11 cellular contexts compared by ENCODE assay signal in the genomic region with DNA sequence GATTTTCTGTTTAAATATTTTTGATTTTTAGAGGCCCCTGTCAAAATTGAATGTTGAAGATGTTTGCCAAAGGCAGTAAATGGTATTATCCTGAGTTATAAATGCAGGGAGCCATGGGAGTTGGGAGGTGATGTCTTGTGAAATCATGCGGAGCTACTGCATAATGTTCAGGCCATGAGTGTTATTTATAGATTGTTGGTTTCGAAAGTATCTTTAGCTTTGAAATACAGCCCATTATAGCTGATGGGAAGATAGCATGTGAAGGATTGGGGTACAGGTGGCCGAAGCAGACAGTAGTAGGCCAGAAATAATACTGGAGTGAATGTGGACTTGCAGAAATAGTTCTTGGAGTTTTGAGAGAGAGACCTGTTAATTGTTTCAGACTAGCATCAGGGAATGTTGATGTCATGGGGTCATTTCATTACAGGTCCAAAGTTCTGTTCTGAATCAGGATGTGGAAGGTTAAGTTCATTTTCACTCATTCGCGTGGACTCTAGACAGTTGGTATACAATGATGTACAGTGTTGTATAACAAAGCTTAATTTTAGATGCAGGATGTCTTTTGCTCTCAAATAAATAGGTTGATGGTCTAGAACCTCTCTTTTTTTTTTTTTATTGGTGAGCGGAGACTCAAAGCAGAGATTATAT. TPM values are rescaled to one million over a fixed set of nuclear protein-coding genes. Genes with fewer than 3 reads are reported as not detected.
A peak's percentile ranks its signal among the peaks of the same experiment; 100 is the strongest.
DNase-seq lines count a peak whose midpoint lies in the region; ATAC-seq and TF ChIP-seq lines count a peak whose summit lies in the region.
"Had no signal": no experiment of that assay in that cellular context is flagged by ENCODE, and none has a peak within 500 bp of the region (broad histone marks: within the 10 kb centered on the region; RNA-seq: fewer than 3 reads in every experiment).

No MANE protein-coding gene starts in this region.

- H3K27me3 ChIP-seq in spleen (replicated peaks in 1 of 7), result no peaks in the 10 kb centered on the region

- DNase-seq in T-helper 2 cell treated with Interferon-gamma antibody and Interleukin-4, amounts not matched to agents 5 μg/mL and 100 μg/mL, for 36 hours (ENCODE audit: low spot score), result no peak
- no peak for DNase-seq in T-helper 2 cell
- DNase-seq in activated T-helper 1 cell treated with anti-CD3 and anti-CD28 coated beads, Interleukin-12 subunit alpha, Interleukin-12 subunit beta, Interleukin-2, Interleukin-4 antibody, amounts not matched to agents 30 ng/mL and 10 ng/mL and 1 ng/mL, durations not matched to agents 14 hours and 24 hours and 36 hours (ENCODE audit: low spot score), result no peak
- no peak for DNase-seq in immature natural killer cell
- DNase-seq in spleen, result no peak
- DNase-seq in HuH-7.5 (ENCODE audit: low spot score), result no peak
- no peak for DNase-seq in DMS114 treated with DMSO at 0.1 percent for 48 hours (lab: John Stamatoyannopoulos, UW; ENCODE audit: unreplicated experiment)
- DNase-seq: effector CD8-positive, alpha-beta T cell; SK-N-SH had no signal

- peak overlapping the region; percentile 93 for H3K27ac Mint-ChIP-seq in T-helper 2 cell treated with Interferon-gamma antibody and Interleukin-4, amounts not matched to agents 5 μg/mL and 100 μg/mL, for 36 hours
- H3K27ac Mint-ChIP-seq in activated T-helper 1 cell treated with anti-CD3 and anti-CD28 coated beads, Interleukin-12 subunit alpha, Interleukin-12 subunit beta, Interleukin-2, Interleukin-4 antibody, amounts not matched to agents 30 ng/mL and 10 ng/mL and 1 ng/mL, durations not matched to agents 14 hours and 24 hours and 36 hours, result peak overlapping the region; percentile 85
- peak overlapping the region; percentile 78 to 92 (median 88) for H3K27ac Mint-ChIP-seq in immature natural killer cell

- H3K4me3 ChIP-seq in spleen, result peak overlapping the region in 3 of 8 donors; percentile 17 to 87 (median 25)
- H3K4me3 ChIP-seq: A549 had no signal

- no peaks in the 10 kb centered on the region for H3K27me3 Mint-ChIP-seq in T-helper 2 cell treated with Interferon-gamma antibody and Interleukin-4, amounts not matched to agents 5 μg/mL and 100 μg/mL, for 36 hours (ENCODE audit: low read depth)
- no peaks in the 10 kb centered on the region for H3K27me3 Mint-ChIP-seq in activated T-helper 1 cell treated with anti-CD3 and anti-CD28 coated beads, Interleukin-12 subunit alpha, Interleukin-12 subunit beta, Interleukin-2, Interleukin-4 antibody, amounts not matched to agents 30 ng/mL and 10 ng/mL and 1 ng/mL, durations not matched to agents 14 hours and 24 hours and 36 hours (ENCODE audit: insufficient read depth)
- H3K27me3 Mint-ChIP-seq in immature natural killer cell (ENCODE audit: low read depth in 3 of 3), result peaks cover 10 to 13% (median 12%) of the 10 kb centered on the region in 3 donors

- WGBS in spleen, 5 donors, result 44 to 52% (median 48%) methylated on average over 6 of the region's 6 CpGs

- H3K4me3 Mint-ChIP-seq in T-helper 2 cell treated with Interferon-gamma antibody and Interleukin-4, amounts not matched to agents 5 μg/mL and 100 μg/mL, for 36 hours, result peak overlapping the region; percentile 80
- H3K4me3 Mint-ChIP-seq in activated T-helper 1 cell treated with anti-CD3 and anti-CD28 coated beads, Interleukin-12 subunit alpha, Interleukin-12 subunit beta, Interleukin-2, Interleukin-4 antibody, amounts not matched to agents 30 ng/mL and 10 ng/mL and 1 ng/mL, durations not matched to agents 14 hours and 24 hours and 36 hours, result peak overlapping the region; percentile 76
- H3K4me3 Mint-ChIP-seq in immature natural killer cell, result peak overlapping the region; percentile 57 to 75 (median 63)

- peaks cover 52% of the 10 kb centered on the region for H3K4me1 Mint-ChIP-seq in T-helper 2 cell treated with Interferon-gamma antibody and Interleukin-4, amounts not matched to agents 5 μg/mL and 100 μg/mL, for 36 hours (ENCODE audit: low read depth)
- H3K4me1 Mint-ChIP-seq in activated T-helper 1 cell treated with anti-CD3 and anti-CD28 coated beads, Interleukin-12 subunit alpha, Interleukin-12 subunit beta, Interleukin-2, Interleukin-4 antibody, amounts not matched to agents 30 ng/mL and 10 ng/mL and 1 ng/mL, durations not matched to agents 14 hours and 24 hours and 36 hours (ENCODE audit: low read depth), result peaks cover 67% of the 10 kb centered on the region
- peaks cover 65 to 84% of the 10 kb centered on the region in 2 donors for H3K4me1 Mint-ChIP-seq in immature natural killer cell

- no peak for ATAC-seq in HG03460 (IDR thresholded peaks at IDR 0.05; ENCODE audit: unreplicated experiment)
- ATAC-seq: A549 had no signal

- H3K9me3 ChIP-seq in spleen, result no peaks in the 10 kb centered on the region
- H3K9me3 ChIP-seq: A549, SK-N-SH had no signal

- intact Hi-C loops in activated T-helper 1 cell treated with anti-CD3 and anti-CD28 coated beads, Interleukin-12 subunit alpha, Interleukin-12 subunit beta, Interleukin-2, Interleukin-4 antibody, amounts not matched to agents 30 ng/mL and 10 ng/mL and 1 ng/mL, durations not matched to agents 14 hours and 24 hours and 36 hours (cut with micrococcal nuclease), result no loop called here
- intact Hi-C loops in spleen (cut with DNase I; ENCODE audit: low total_unique reads), result loop anchor here (10.0 kb wide), 1 partner anchor 53 kb away; no protein-coding TSS in a partner anchor

- H3K27ac ChIP-seq in spleen, result peak overlapping the region; percentile 61 to 94 (median 74)
- H3K27ac ChIP-seq: A549 had no signal

- no peaks in the 10 kb centered on the region for H3K9me3 Mint-ChIP-seq in T-helper 2 cell treated with Interferon-gamma antibody and Interleukin-4, amounts not matched to agents 5 μg/mL and 100 μg/mL, for 36 hours
- no peaks in the 10 kb centered on the region for H3K9me3 Mint-ChIP-seq in activated T-helper 1 cell treated with anti-CD3 and anti-CD28 coated beads, Interleukin-12 subunit alpha, Interleukin-12 subunit beta, Interleukin-2, Interleukin-4 antibody, amounts not matched to agents 30 ng/mL and 10 ng/mL and 1 ng/mL, durations not matched to agents 14 hours and 24 hours and 36 hours
- H3K9me3 Mint-ChIP-seq in immature natural killer cell, result peaks cover 0 to 2% (median 0%) of the 10 kb centered on the region in 6 donors

- H3K36me3 ChIP-seq in spleen, result peaks cover 4 to 41% (median 37%) of the 10 kb centered on the region in 6 donors

- TF ChIP-seq CTCF in spleen (IDR thresholded peaks at IDR 0.05 in 8 of 11, conservative IDR thresholded peaks at IDR 0.05 in 3 of 11), result no peak

- peaks cover 48 to 90% (median 67%) of the 10 kb centered on the region in 6 donors for H3K4me1 ChIP-seq in spleen

- no peak for TF ChIP-seq POLR2A in spleen (IDR thresholded peaks at IDR 0.05)

- H3K36me3 Mint-ChIP-seq in T-helper 2 cell treated with Interferon-gamma antibody and Interleukin-4, amounts not matched to agents 5 μg/mL and 100 μg/mL, for 36 hours (ENCODE audit: low read depth), result peaks cover 63% of the 10 kb centered on the region
- peaks cover 38% of the 10 kb centered on the region for H3K36me3 Mint-ChIP-seq in activated T-helper 1 cell treated with anti-CD3 and anti-CD28 coated beads, Interleukin-12 subunit alpha, Interleukin-12 subunit beta, Interleukin-2, Interleukin-4 antibody, amounts not matched to agents 30 ng/mL and 10 ng/mL and 1 ng/mL, durations not matched to agents 14 hours and 24 hours and 36 hours (ENCODE audit: low read depth)
- peaks cover 5 to 18% (median 10%) of the 10 kb centered on the region in 3 donors for H3K36me3 Mint-ChIP-seq in immature natural killer cell

RNA-seq across cellular contexts. Expression of a gene that starts 3.8 kb away (rescaled TPM):
- 57.2 and 61.0 TPM in 2 replicates for total RNA-seq in activated T-helper 1 cell treated with anti-CD3 and anti-CD28 coated beads, Interleukin-12 subunit alpha, Interleukin-12 subunit beta, Interleukin-2, Interleukin-4 antibody, amounts not matched to agents 30 ng/mL and 10 ng/mL and 1 ng/mL, durations not matched to agents 14 hours and 24 hours and 36 hours
- polyA plus RNA-seq in immature natural killer cell (100 to 1,000 TPM; 190 to 321 (median 241) TPM), spleen (100 to 1,000 TPM; 179 to 219 (median 206) TPM)
- total RNA-seq in spleen, result 100 to 1,000 TPM in 5 of 7 donors, 10 to 100 TPM in 2; 82.3 to 272 (median 106) TPM

RNA-seq across cellular contexts. Expression of a gene that starts 19.8 kb away (rescaled TPM):
- 23.5 and 26.4 TPM in 2 replicates for total RNA-seq in activated T-helper 1 cell treated with anti-CD3 and anti-CD28 coated beads, Interleukin-12 subunit alpha, Interleukin-12 subunit beta, Interleukin-2, Interleukin-4 antibody, amounts not matched to agents 30 ng/mL and 10 ng/mL and 1 ng/mL, durations not matched to agents 14 hours and 24 hours and 36 hours
- polyA plus RNA-seq in immature natural killer cell, result 10 to 100 TPM in 1 of 3 donors, 1 to 10 TPM in 2; 6.9 to 13.7 (median 7.7) TPM
- 10 to 100 TPM; 24.2 to 51.6 (median 38.4) TPM for total RNA-seq in spleen
- polyA plus RNA-seq in spleen, result 10 to 100 TPM in 1 of 3 donors, 1 to 10 TPM in 2; 8.5 to 12.9 (median 9.6) TPM
